28 cellular contexts compared by ENCODE assay signal in genomic region chr17:45753645-45754225, GRCh38. TPM values are rescaled to one million over a fixed set of nuclear protein-coding genes. Genes with fewer than 3 reads are reported as not detected.
"Had no signal": no experiment of that assay in that cellular context is flagged by ENCODE, and none has a peak within 500 bp of the region (broad histone marks: within the 10 kb centered on the region; RNA-seq: fewer than 3 reads in every experiment).

No MANE protein-coding gene starts in this region.

- ATAC-seq: gastrocnemius medialis; left lobe of liver; naive thymus-derived CD8-positive, alpha-beta T cell; pancreas; stimulated activated naive B cell treated with anti-CD40 and anti-IgM and Interleukin-4, amounts not matched to agents 10 μg/mL and 1 μg/mL and 100 μg/mL, for 72 hours; upper lobe of right lung had no signal

- H3K9me3 ChIP-seq: gastrocnemius medialis, pancreas, right atrium auricular region, thoracic aorta, tibial nerve, upper lobe of right lung, uterus had no signal

- H3K36me3 ChIP-seq: gastrocnemius medialis, pancreas, right atrium auricular region, thoracic aorta, tibial nerve, upper lobe of right lung, uterus had no signal

- H3K27me3 ChIP-seq: pancreas, right atrium auricular region, uterus had no signal

- DNase-seq: cerebellar nuclear complex; cortex of kidney; dorsolateral prefrontal cortex; effector CD4-positive, alpha-beta T cell; foreskin fibroblast; gastrocnemius medialis; head of caudate nucleus; mesendoderm; naive thymus-derived CD8-positive, alpha-beta T cell; nephron progenitor cell; occipital lobe; pancreas; stimulated activated CD4-positive, alpha-beta T cell treated with anti-CD3 and anti-CD28 coated beads, Interleukin-15, amount 100 ng/mL, for 24 hours; stimulated activated CD4-positive, alpha-beta T cell treated with anti-CD3 and anti-CD28 coated beads, Interleukin-2, amount 100 ng/mL, for 48 hours; stimulated activated naive B cell treated with anti-CD40 and anti-IgM and Interleukin-4, amounts not matched to agents 10 μg/mL and 1 μg/mL and 100 μg/mL, for 72 hours; upper lobe of right lung; uterus had no signal

- H3K27ac ChIP-seq: dorsolateral prefrontal cortex, gastrocnemius medialis, pancreas, right atrium auricular region, skin epidermis, thoracic aorta, tibial nerve, upper lobe of right lung, uterus had no signal

- H3K4me1 ChIP-seq: gastrocnemius medialis, pancreas, right atrium auricular region, tibial nerve, upper lobe of right lung, uterus had no signal

- H3K4me3 ChIP-seq: dorsolateral prefrontal cortex, gastrocnemius medialis, pancreas, right atrium auricular region, skin epidermis, thoracic aorta, tibial nerve, upper lobe of right lung, uterus had no signal

RNA-seq across cellular contexts. Expression of gene CRHR1, which starts 30.4 kb away (rescaled TPM):
- total RNA-seq: gastrocnemius medialis; glomerular endothelial cell; left lobe of liver; liver; lung microvascular endothelial cell; myocyte; naive thymus-derived CD8-positive, alpha-beta T cell; progenitor cell of endocrine pancreas; right atrium auricular region; thoracic aorta; tibial nerve; upper lobe of right lung had no signal
- polyA plus RNA-seq: keratinocyte; liver; naive thymus-derived CD8-positive, alpha-beta T cell; pancreas had no signal
